Comparison of ENCODE assay signal across 28 cellular contexts in the genomic region with DNA sequence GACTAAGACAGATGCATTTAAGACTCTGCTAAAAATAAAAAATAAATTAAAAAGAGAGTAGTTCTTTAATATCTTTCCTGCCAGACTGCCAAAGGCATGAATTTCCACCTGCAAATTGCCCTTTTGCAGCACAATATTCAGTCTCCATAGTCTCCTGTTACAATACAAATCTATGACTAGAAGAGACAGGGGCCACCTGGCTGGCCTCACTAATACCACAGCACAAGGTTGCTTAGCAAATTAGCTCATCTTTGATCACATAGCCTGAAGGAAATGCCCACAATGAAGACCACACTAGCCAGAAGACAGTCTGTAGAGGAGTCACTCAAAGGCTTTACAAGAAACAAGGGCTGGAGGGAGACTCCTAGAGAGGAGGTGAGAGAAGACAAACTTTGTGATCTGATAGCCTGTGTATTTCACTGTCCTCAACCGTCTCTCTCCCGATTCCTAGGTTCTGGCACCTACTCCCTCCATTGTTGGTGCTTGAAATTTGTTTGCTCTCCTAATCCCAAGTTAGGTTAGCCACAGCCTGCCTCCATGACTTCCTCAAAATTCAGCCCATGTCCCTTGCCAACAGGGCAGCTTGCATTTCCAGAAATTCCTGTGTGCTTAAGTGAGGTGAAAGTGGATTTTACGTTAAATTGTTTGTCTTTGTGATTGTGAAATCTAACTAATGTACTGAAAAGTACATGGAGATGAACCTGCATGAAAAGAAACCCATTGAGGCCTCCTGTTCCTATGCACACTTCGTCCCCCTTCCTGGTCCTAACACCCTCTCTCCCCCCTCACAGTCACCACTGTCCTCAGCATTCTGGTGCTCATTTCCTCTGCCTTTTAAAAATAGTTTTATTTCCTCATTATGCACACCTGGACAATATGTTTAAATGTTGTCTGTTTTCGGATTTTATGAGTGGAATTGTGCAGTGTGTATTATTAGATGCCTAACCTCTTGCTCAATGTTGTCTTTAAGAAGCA.
A peak's percentile ranks its signal among the peaks of the same experiment; 100 is the strongest.
DNase-seq lines count a peak whose midpoint lies in the region; ATAC-seq and TF ChIP-seq lines count a peak whose summit lies in the region.
"Had no signal": no experiment of that assay in that cellular context is flagged by ENCODE, and none has a peak within 500 bp of the region (broad histone marks: within the 10 kb centered on the region; RNA-seq: fewer than 3 reads in every experiment).

No MANE protein-coding gene starts in this region.

- H3K27ac Mint-ChIP-seq in endodermal cell = peak overlapping the region; percentile 10
- no peak overlapping the region for H3K27ac Mint-ChIP-seq in nephron progenitor cell
- H3K27ac Mint-ChIP-seq: activated naive CD4-positive, alpha-beta T cell treated with anti-CD3 and anti-CD28 coated beads, Interleukin-2, amount 50 U/mL, for 24 hours; brain; T-helper 2 cell treated with Interferon-gamma antibody and Interleukin-4, amounts not matched to agents 5 μg/mL and 100 μg/mL, for 36 hours had no signal

- H3K4me3 ChIP-seq in LNCaP clone FGC (ENCODE audit: low read depth, low read length) (no peak overlapping the region), endodermal cell (ENCODE audit: low read length) (peak overlapping the region; percentile 2), lower lobe of right lung (no peak overlapping the region)
- H3K4me3 ChIP-seq: BLaER1, gastroesophageal sphincter, hepatocyte, tibial nerve had no signal

- H3K27me3 Mint-ChIP-seq in endodermal cell (ENCODE audit: insufficient read depth) (peaks cover 4% of the 10 kb centered on the region), nephron progenitor cell (ENCODE audit: low read depth, poor library complexity) (peaks cover 5% of the 10 kb centered on the region)
- H3K27me3 Mint-ChIP-seq: activated naive CD4-positive, alpha-beta T cell treated with anti-CD3 and anti-CD28 coated beads, Interleukin-2, amount 50 U/mL, for 24 hours; brain had no signal

- H3K27me3 ChIP-seq in endodermal cell (ENCODE audit: control insufficient read depth, insufficient read depth, low read length, poor library complexity, severe bottlenecking) = no peaks in the 10 kb centered on the region
- no peaks in the 10 kb centered on the region for H3K27me3 ChIP-seq in lower lobe of right lung (ENCODE audit: low read depth)
- H3K27me3 ChIP-seq: BLaER1, gastroesophageal sphincter, hepatocyte, tibial nerve had no signal

- H3K4me1 ChIP-seq in endodermal cell (ENCODE audit: control insufficient read depth, insufficient read depth, low read length) (no peaks in the 10 kb centered on the region), lower lobe of right lung (peaks cover 16% of the 10 kb centered on the region)
- H3K4me1 ChIP-seq: BLaER1 had no signal

- peaks cover 6% of the 10 kb centered on the region for H3K4me1 Mint-ChIP-seq in endodermal cell
- peaks cover 8% of the 10 kb centered on the region for H3K4me1 Mint-ChIP-seq in nephron progenitor cell
- H3K4me1 Mint-ChIP-seq: activated naive CD4-positive, alpha-beta T cell treated with anti-CD3 and anti-CD28 coated beads, Interleukin-2, amount 50 U/mL, for 24 hours had no signal

- H3K9me3 Mint-ChIP-seq in endodermal cell = peaks cover 16% of the 10 kb centered on the region
- peaks cover 17% of the 10 kb centered on the region for H3K9me3 Mint-ChIP-seq in nephron progenitor cell
- H3K9me3 Mint-ChIP-seq: activated naive CD4-positive, alpha-beta T cell treated with anti-CD3 and anti-CD28 coated beads, Interleukin-2, amount 50 U/mL, for 24 hours; brain had no signal

- H3K9me3 ChIP-seq in endodermal cell (ENCODE audit: control insufficient read depth, low read length) (peaks cover 13% of the 10 kb centered on the region), lower lobe of right lung (no peaks in the 10 kb centered on the region)
- H3K9me3 ChIP-seq: gastroesophageal sphincter, tibial nerve had no signal

- H3K36me3 Mint-ChIP-seq in endodermal cell (ENCODE audit: low read depth) = peaks cover 2% of the 10 kb centered on the region
- H3K36me3 Mint-ChIP-seq in nephron progenitor cell (ENCODE audit: low read depth) = peaks cover 8% of the 10 kb centered on the region
- H3K36me3 Mint-ChIP-seq: brain had no signal

- peak; percentile 87 for DNase-seq in LNCaP clone FGC (ENCODE audit: low read depth)
- DNase-seq in endodermal cell = no peak
- DNase-seq in lower lobe of right lung = no peak
- DNase-seq in NCI-H446 (lab: John Stamatoyannopoulos, UW) = no peak
- DNase-seq in OCI-M2 (lab: John Stamatoyannopoulos, UW; ENCODE audit: unreplicated experiment) = no peak
- no peak for DNase-seq in nephron progenitor cell
- DNase-seq: activated CD4-positive, alpha-beta T cell treated with anti-CD3 and anti-CD28 coated beads for 4 hours; activated T-cell treated with anti-CD3 and anti-CD28 coated beads for 4 hours; amniotic stem cell; COR-L47; DMS79; GDM1; HCEC 1CT; NCI-H1048; NCI-H187 treated with DMSO at 0.1 percent for 48 hours; NCI-H526; right cardiac atrium; SHP77 treated with DMSO at 0.1 percent for 48 hours; WERI-Rb-1 had no signal

- ATAC-seq in lower lobe of right lung (peak; percentile 26 to 65), HG02981 (IDR thresholded peaks at IDR 0.05; ENCODE audit: unreplicated experiment) (no peak)
- ATAC-seq: gastroesophageal sphincter, right cardiac atrium had no signal

- no peak overlapping the region for H3K9ac ChIP-seq in endodermal cell (ENCODE audit: extremely low read depth, low read length, poor library complexity, severe bottlenecking)
- H3K9ac ChIP-seq: BLaER1 had no signal

- intact Hi-C loops in lower lobe of right lung (cut with DNase I) = no loop called here

- WGBS in endodermal cell (ENCODE audit: insufficient coverage in 1 of 2, insufficient read length in 1 of 2), 2 experiments = 88 to 100% methylated on average over 1 to 5 of the region's 5 CpGs

- H3K4me3 Mint-ChIP-seq in endodermal cell = no peak overlapping the region
- no peak overlapping the region for H3K4me3 Mint-ChIP-seq in nephron progenitor cell
- H3K4me3 Mint-ChIP-seq: activated naive CD4-positive, alpha-beta T cell treated with anti-CD3 and anti-CD28 coated beads, Interleukin-2, amount 50 U/mL, for 24 hours; brain; T-helper 2 cell treated with Interferon-gamma antibody and Interleukin-4, amounts not matched to agents 5 μg/mL and 100 μg/mL, for 36 hours had no signal

- H3K27ac ChIP-seq in C4-2B (peak overlapping the region; percentile 76; the same call in 1 of the 2 replicates), endodermal cell (ENCODE audit: low read depth, low read length) (no peak overlapping the region), lower lobe of right lung (no peak overlapping the region)
- H3K27ac ChIP-seq: BLaER1, gastroesophageal sphincter, hepatocyte, tibial nerve, WERI-Rb-1 had no signal

- H3K36me3 ChIP-seq in endodermal cell (ENCODE audit: control insufficient read depth, insufficient read depth, low read length) (no peaks in the 10 kb centered on the region), lower lobe of right lung (no peaks in the 10 kb centered on the region)
- H3K36me3 ChIP-seq: BLaER1, gastroesophageal sphincter, tibial nerve, WERI-Rb-1 had no signal

- TF ChIP-seq CTCF in C4-2B (conservative IDR thresholded peaks at IDR 0.05) (no peak), LNCaP clone FGC (IDR thresholded peaks at IDR 0.05; ENCODE audit: control insufficient read depth, extremely low read depth, insufficient read depth) (no peak), endodermal cell (conservative IDR thresholded peaks at IDR 0.05) (no peak), lower lobe of right lung (IDR thresholded peaks at IDR 0.05) (no peak), nephron progenitor cell (IDR thresholded peaks at IDR 0.05) (no peak)
